17 cellular contexts compared by ENCODE assay signal in the genomic region with DNA sequence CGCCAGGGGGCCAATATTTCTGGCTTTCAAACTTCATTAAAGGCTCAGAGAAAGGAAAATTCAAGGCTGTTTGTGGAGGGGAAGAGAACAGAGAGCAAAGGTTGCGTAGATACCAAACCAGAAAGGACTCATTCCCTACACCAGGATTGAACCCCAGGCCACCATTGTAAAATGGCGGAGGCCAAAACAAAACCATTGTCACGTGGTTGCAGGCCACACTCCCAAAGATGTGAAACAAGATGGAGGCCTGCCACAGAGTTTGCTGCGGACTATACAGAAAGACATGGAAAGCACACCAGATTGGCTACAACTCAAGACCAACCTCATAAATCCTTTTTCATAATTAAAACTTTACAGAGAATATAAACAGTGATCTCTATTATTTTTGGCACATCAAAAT.
DNase-seq lines count a peak whose midpoint lies in the region; FAIRE-seq and TF ChIP-seq lines count a peak whose summit lies in the region.
"Had no signal": no experiment of that assay in that cellular context is flagged by ENCODE, and none has a peak within 500 bp of the region (broad histone marks: within the 10 kb centered on the region; RNA-seq: fewer than 3 reads in every experiment).

No MANE protein-coding gene starts in this region.

- H3K36me3 Mint-ChIP-seq in endodermal cell (ENCODE audit: low read depth) = no peaks in the 10 kb centered on the region
- no peaks in the 10 kb centered on the region for H3K36me3 Mint-ChIP-seq in nephron (ENCODE audit: low read depth)
- H3K36me3 Mint-ChIP-seq: CD8-positive, alpha-beta memory T cell had no signal

- H3K4me1 Mint-ChIP-seq in endodermal cell (peaks cover 10% of the 10 kb centered on the region), nephron (peaks cover 28% of the 10 kb centered on the region)
- H3K4me1 Mint-ChIP-seq: CD8-positive, alpha-beta memory T cell had no signal

- FAIRE-seq in GM12892 (lab: Jason Lieb, UNC) = no peak
- FAIRE-seq: A549, GM12878, HTR-8/SVneo had no signal

- no peak for DNase-seq in endodermal cell
- no peak for DNase-seq in tibial artery
- DNase-seq in DMS79 (lab: John Stamatoyannopoulos, UW) = no peak
- no peak for DNase-seq in GM10248 (ENCODE audit: extremely low spot score)
- no peak for DNase-seq in GM12892 (ENCODE audit: insufficient read length)
- DNase-seq in Ammon's horn (ENCODE audit: low spot score) = no peak
- DNase-seq: CD8-positive, alpha-beta memory T cell; GM23248; KBM-7 had no signal

- H3K4me3 Mint-ChIP-seq in endodermal cell (no peak overlapping the region), nephron (peak overlapping the region in 1 of 3 experiments; percentile 22)
- H3K4me3 Mint-ChIP-seq: CD8-positive, alpha-beta memory T cell had no signal

- TF ChIP-seq CTCF in endodermal cell (conservative IDR thresholded peaks at IDR 0.05) (no peak), nephron (IDR thresholded peaks at IDR 0.05; ENCODE audit: unreplicated experiment in 3 of 3) (no peak), tibial artery (IDR thresholded peaks at IDR 0.05) (no peak), GM10248 (IDR thresholded peaks at IDR 0.05; ENCODE audit: control extremely low read depth, extremely low read depth, low read depth, missing control alignments) (no peak)

- H3K4me3 ChIP-seq in HUES64 (ENCODE audit: low read length) = no peak overlapping the region
- no peak overlapping the region for H3K4me3 ChIP-seq in endodermal cell (ENCODE audit: low read length)
- no peak overlapping the region for H3K4me3 ChIP-seq in tibial artery
- H3K4me3 ChIP-seq: A549, BLaER1, GM12878, GM23248, HAP-1 had no signal

- H3K9ac ChIP-seq in HUES64 (ENCODE audit: low read depth, low read length) (no peak overlapping the region), endodermal cell (ENCODE audit: extremely low read depth, low read length, poor library complexity, severe bottlenecking) (no peak overlapping the region)
- H3K9ac ChIP-seq: BLaER1, GM23248 had no signal

- no peaks in the 10 kb centered on the region for H3K27me3 ChIP-seq in HUES64 (ENCODE audit: insufficient read depth, low read length)
- H3K27me3 ChIP-seq in endodermal cell (ENCODE audit: control insufficient read depth, insufficient read depth, low read length, poor library complexity, severe bottlenecking) = no peaks in the 10 kb centered on the region
- H3K27me3 ChIP-seq in tibial artery = no peaks in the 10 kb centered on the region
- H3K27me3 ChIP-seq: BLaER1 had no signal

- peak overlapping the region; percentile 52 for H3K27ac Mint-ChIP-seq in endodermal cell
- H3K27ac Mint-ChIP-seq in nephron = peak overlapping the region; percentile 29 to 60 (median 47)

- peaks cover 14% of the 10 kb centered on the region for H3K4me1 ChIP-seq in HUES64 (ENCODE audit: insufficient read depth, low read length)
- no peaks in the 10 kb centered on the region for H3K4me1 ChIP-seq in endodermal cell (ENCODE audit: control insufficient read depth, insufficient read depth, low read length)
- peaks cover 0 to 23% (median 12%) of the 10 kb centered on the region in 4 donors for H3K4me1 ChIP-seq in tibial artery
- H3K4me1 ChIP-seq: A549, BLaER1, Caco-2 had no signal

- CTCF ChIA-PET in GM10248 (lab: Yijun Ruan, JAX) = no interaction called here

- intact Hi-C loops in tibial artery (cut with DNase I; ENCODE audit: low total_unique reads) = no loop called here

- peak overlapping the region; percentile 48; the same call in 1 of the 2 replicates for H3K27ac ChIP-seq in HUES64 (ENCODE audit: low read depth, low read length)
- no peak overlapping the region for H3K27ac ChIP-seq in endodermal cell (ENCODE audit: low read depth, low read length)
- H3K27ac ChIP-seq in tibial artery = peak overlapping the region; percentile 10 to 59
- H3K27ac ChIP-seq: A549, BLaER1, GM23248 had no signal

- H3K9me3 ChIP-seq in HUES64 (ENCODE audit: insufficient read depth, low read depth, low read length) = no peaks in the 10 kb centered on the region
- H3K9me3 ChIP-seq in endodermal cell (ENCODE audit: control insufficient read depth, low read length) = no peaks in the 10 kb centered on the region
- H3K9me3 ChIP-seq in tibial artery = no peaks in the 10 kb centered on the region
- H3K9me3 ChIP-seq: A549, BLaER1, Caco-2, HAP-1 had no signal

- 82% methylated on average over 5 of the region's 5 CpGs for WGBS in HUES64
- 87 to 91% methylated on average over 3 to 5 of the region's 5 CpGs for WGBS in endodermal cell (ENCODE audit: insufficient coverage in 1 of 2, insufficient read length in 1 of 2), 2 experiments

- H3K36me3 ChIP-seq in HUES64 (ENCODE audit: insufficient read depth, low read length) (no peaks in the 10 kb centered on the region), endodermal cell (ENCODE audit: control insufficient read depth, insufficient read depth, low read length) (no peaks in the 10 kb centered on the region), tibial artery (no peaks in the 10 kb centered on the region)
- H3K36me3 ChIP-seq: BLaER1, HAP-1 had no signal

- no peaks in the 10 kb centered on the region for H3K9me3 Mint-ChIP-seq in endodermal cell
- H3K9me3 Mint-ChIP-seq in nephron = no peaks in the 10 kb centered on the region
- H3K9me3 Mint-ChIP-seq: CD8-positive, alpha-beta memory T cell had no signal

- no peak for TF ChIP-seq POLR2A in GM12892 (IDR thresholded peaks at IDR 0.05; ENCODE audit: low read depth, low read length)

- no peaks in the 10 kb centered on the region for H3K27me3 Mint-ChIP-seq in endodermal cell (ENCODE audit: insufficient read depth)
- H3K27me3 Mint-ChIP-seq in nephron (ENCODE audit: low read depth) = peaks cover 4% of the 10 kb centered on the region

- POLR2A ChIA-PET in GM10248 (lab: Yijun Ruan, JAX) = no interaction called here
